Comparison of ENCODE assay signal across 16 cellular contexts in the genomic region with DNA sequence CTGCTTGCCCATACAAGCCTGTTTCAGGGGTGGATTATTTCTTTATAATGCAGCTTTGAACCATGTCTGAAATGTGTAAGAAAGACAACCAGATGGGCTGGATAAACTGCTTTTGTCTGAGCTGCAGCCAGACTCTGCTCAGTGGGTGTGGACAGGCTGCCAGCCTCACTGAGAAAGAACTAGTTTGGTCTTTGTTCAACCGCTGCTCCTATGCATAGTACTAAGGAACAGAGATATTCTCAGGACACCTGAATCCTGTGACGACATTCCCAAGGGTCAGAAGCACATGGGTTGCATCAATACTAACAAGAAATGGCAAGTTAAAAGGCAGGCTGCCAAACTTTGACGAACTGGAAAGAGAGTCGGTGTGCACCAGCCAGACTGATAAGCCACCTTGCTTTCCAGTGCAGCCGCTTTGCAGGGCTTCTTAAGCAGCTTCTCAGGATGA. TPM values are rescaled to one million over a fixed set of nuclear protein-coding genes. Genes with fewer than 3 reads are reported as not detected.
DNase-seq lines count a peak whose midpoint lies in the region; ATAC-seq and TF ChIP-seq lines count a peak whose summit lies in the region.
"Had no signal": no experiment of that assay in that cellular context is flagged by ENCODE, and none has a peak within 500 bp of the region (broad histone marks: within the 10 kb centered on the region; RNA-seq: fewer than 3 reads in every experiment).

No MANE protein-coding gene starts in this region.

- no peak for TF ChIP-seq CTCF in SK-N-SH (IDR thresholded peaks at IDR 0.05)

- H3K9me3 ChIP-seq in SK-N-SH = no peaks in the 10 kb centered on the region
- H3K9me3 ChIP-seq in esophagus (ENCODE audit: control insufficient read depth in 2 of 2, insufficient read depth in 1 of 2, low read depth in 1 of 2, low read length in 1 of 2) = no peaks in the 10 kb centered on the region
- no peaks in the 10 kb centered on the region for H3K9me3 ChIP-seq in mesenchymal stem cell (ENCODE audit: control insufficient read depth, low read length)
- H3K9me3 ChIP-seq: BLaER1, gastroesophageal sphincter had no signal

- H2AFZ ChIP-seq in SK-N-SH (ENCODE audit: low read depth) (no peak overlapping the region), mesenchymal stem cell (ENCODE audit: low read depth, low read length) (no peak overlapping the region)

- no peak overlapping the region for H3K9ac ChIP-seq in SK-N-SH
- peak overlapping the region; percentile 77 for H3K9ac ChIP-seq in mesenchymal stem cell (ENCODE audit: low read length)
- H3K9ac ChIP-seq: BLaER1 had no signal

- H3K79me2 ChIP-seq in SK-N-SH (ENCODE audit: insufficient read depth) = no peaks in the 10 kb centered on the region

- no peak overlapping the region for H3K23ac ChIP-seq in mesenchymal stem cell (ENCODE audit: low read length in 2 of 2)

- DNase-seq in SK-N-SH (no peak), mesenchymal stem cell (no peak), C1 segment of cervical spinal cord (lab: John Stamatoyannopoulos, UW) (no peak), iPS-NIHi7 (ENCODE audit: extremely low spot score) (no peak)
- DNase-seq in activated naive CD4-positive, alpha-beta T cell treated with Interleukin-2 at 50 U/mL for 16 hours = no peak
- DNase-seq: activated CD4-positive, alpha-beta T cell treated with anti-CD3 and anti-CD28 coated beads for 4 hours; GF-D8; MM.1S; stimulated activated CD4-positive, alpha-beta T cell treated with anti-CD3 and anti-CD28 coated beads, Interleukin-1b, Interleukin-23, amount 100 ng/mL, for 48 hours; stimulated activated naive B cell treated with anti-CD40 and anti-IgM and Interleukin-4, amounts not matched to agents 10 μg/mL and 1 μg/mL and 100 μg/mL, for 72 hours had no signal

- H3K4me1 ChIP-seq in SK-N-SH (ENCODE audit: control insufficient read depth in 1 of 2, insufficient read depth in 2 of 2, low read depth in 1 of 2, low read length in 1 of 2) (peaks cover 0 to 16% of the 10 kb centered on the region in 2 experiments; a peak in 2 of 4 replicates), esophagus (ENCODE audit: control insufficient read depth in 2 of 2, insufficient read depth in 2 of 2, low read length in 1 of 2) (peaks cover 0 to 9% of the 10 kb centered on the region in 2 donors), mesenchymal stem cell (ENCODE audit: control insufficient read depth, insufficient read depth, low read depth, low read length) (peaks cover 2% of the 10 kb centered on the region)
- H3K4me1 ChIP-seq: BLaER1 had no signal

- no peak overlapping the region for H3K4me3 ChIP-seq in SK-N-SH (ENCODE audit: low read depth in 2 of 2, low read length in 1 of 2)
- no peak overlapping the region for H3K4me3 ChIP-seq in esophagus (ENCODE audit: low read depth in 1 of 2, low read length in 2 of 2)
- H3K4me3 ChIP-seq in mesenchymal stem cell (ENCODE audit: insufficient read depth in 1 of 2, low read depth in 1 of 2, low read length in 2 of 2) = peak overlapping the region in 1 of 2 experiments; percentile 31
- H3K4me3 ChIP-seq: BLaER1, gastroesophageal sphincter had no signal

- H3K36me3 ChIP-seq in SK-N-SH (replicated peaks in 1 of 2; ENCODE audit: control insufficient read depth in 1 of 2, insufficient read depth in 2 of 2, low read length in 1 of 2) = no peaks in the 10 kb centered on the region
- H3K36me3 ChIP-seq in esophagus (ENCODE audit: control insufficient read depth in 2 of 2, insufficient read depth in 2 of 2, low read length in 1 of 2) = no peaks in the 10 kb centered on the region
- H3K36me3 ChIP-seq in mesenchymal stem cell (ENCODE audit: control insufficient read depth in 1 of 2, insufficient read depth in 2 of 2, low read depth in 1 of 2, low read length in 2 of 2) = no peaks in the 10 kb centered on the region
- H3K36me3 ChIP-seq: BLaER1, gastroesophageal sphincter had no signal

- no peak overlapping the region for H2AK5ac ChIP-seq in mesenchymal stem cell (ENCODE audit: low read length, severe bottlenecking)

- TF ChIP-seq RAD21 in SK-N-SH (IDR thresholded peaks at IDR 0.05; ENCODE audit: low read length) = no peak

- no peak overlapping the region for H2BK12ac ChIP-seq in mesenchymal stem cell (ENCODE audit: low read length in 2 of 2)

- H4K20me1 ChIP-seq in SK-N-SH (ENCODE audit: insufficient read depth) = no peaks in the 10 kb centered on the region
- H4K20me1 ChIP-seq: BLaER1 had no signal

- H3K9me2 ChIP-seq in SK-N-SH = no peaks in the 10 kb centered on the region

- peak in 1 of 2 experiments; percentile 27; a peak in 1 of 4 replicates for TF ChIP-seq EP300 in SK-N-SH (IDR thresholded peaks at IDR 0.05; ENCODE audit: borderline replicate concordance in 1 of 2, low read depth in 1 of 2, low read length in 1 of 2)

- H3F3A ChIP-seq in SK-N-SH (replicated peaks; ENCODE audit: insufficient read depth) = peaks cover 13% of the 10 kb centered on the region

- H4K91ac ChIP-seq in mesenchymal stem cell (ENCODE audit: low read length) = no peak overlapping the region

- no peak overlapping the region for H3K4ac ChIP-seq in mesenchymal stem cell (ENCODE audit: low read depth in 1 of 2, low read length in 2 of 2)

- H2BK120ac ChIP-seq in mesenchymal stem cell (ENCODE audit: low read depth, low read length) = no peak overlapping the region

- H2BK5ac ChIP-seq in mesenchymal stem cell (ENCODE audit: low read depth, low read length, poor library complexity, severe bottlenecking) = no peak overlapping the region

- WGBS in SK-N-SH (ENCODE audit: low lambda C conversion rate) = 26% methylated on average over 5 of the region's 5 CpGs
- 32 to 35% methylated on average over 5 of the region's 5 CpGs for WGBS in esophagus, 2 donors
- WGBS in mesenchymal stem cell = 95% methylated on average over 5 of the region's 5 CpGs

- H3K4me2 ChIP-seq in SK-N-SH (peak overlapping the region; percentile 9; the same call in 1 of the 2 replicates), mesenchymal stem cell (ENCODE audit: low read length, poor library complexity, severe bottlenecking) (no peak overlapping the region)
- H3K4me2 ChIP-seq: BLaER1 had no signal

- peak overlapping the region; percentile 43 to 45; a peak in 2 of 4 replicates for H3K27ac ChIP-seq in SK-N-SH (ENCODE audit: low read depth in 2 of 2, low read length in 1 of 2)
- peak overlapping the region; percentile 89 to 93 for H3K27ac ChIP-seq in esophagus (ENCODE audit: low read depth in 2 of 2, low read length in 1 of 2)
- no peak overlapping the region for H3K27ac ChIP-seq in mesenchymal stem cell (ENCODE audit: low read length, poor library complexity, severe bottlenecking)
- H3K27ac ChIP-seq: BLaER1, gastroesophageal sphincter, HL-60 had no signal

- H4K8ac ChIP-seq in mesenchymal stem cell (ENCODE audit: low read length) = no peak overlapping the region

- no peak overlapping the region for H3K14ac ChIP-seq in mesenchymal stem cell (ENCODE audit: low read length in 2 of 2)

- no peak overlapping the region for H3K18ac ChIP-seq in mesenchymal stem cell (ENCODE audit: low read depth in 1 of 2, low read length in 2 of 2)

- H3K27me3 ChIP-seq in SK-N-SH (ENCODE audit: insufficient read depth) = no peaks in the 10 kb centered on the region
- no peaks in the 10 kb centered on the region for H3K27me3 ChIP-seq in esophagus (ENCODE audit: control insufficient read depth in 1 of 2, insufficient read depth in 2 of 2, low read length in 2 of 2)
- H3K27me3 ChIP-seq in mesenchymal stem cell (ENCODE audit: control insufficient read depth in 1 of 2, insufficient read depth in 1 of 2, low read length in 2 of 2) = no peaks in the 10 kb centered on the region
- H3K27me3 ChIP-seq: BLaER1, gastroesophageal sphincter had no signal

- no peak overlapping the region for H2BK15ac ChIP-seq in mesenchymal stem cell (ENCODE audit: low read depth, poor library complexity, severe bottlenecking)

- peaks cover 17% of the 10 kb centered on the region for H3K79me1 ChIP-seq in mesenchymal stem cell (replicated peaks; ENCODE audit: low read length, poor library complexity, severe bottlenecking)

- CTCF ChIA-PET in SK-N-SH (lab: Yijun Ruan, JAX) = interaction anchor here (6.7 kb wide), 1 partner anchor 20 kb away, joined by 36 read pairs; no protein-coding TSS in a partner anchor

- POLR2A ChIA-PET in SK-N-SH (lab: Yijun Ruan, JAX) = no interaction called here

- ATAC-seq in GM18861 (IDR thresholded peaks at IDR 0.05; ENCODE audit: unreplicated experiment) (peak; percentile 5), GM21367 (IDR thresholded peaks at IDR 0.05; ENCODE audit: unreplicated experiment) (no peak)
- ATAC-seq: gastroesophageal sphincter; stimulated activated naive B cell treated with anti-CD40 and anti-IgM and Interleukin-4, amounts not matched to agents 10 μg/mL and 1 μg/mL and 100 μg/mL, for 72 hours had no signal

TF ChIP-seq in SK-N-SH, 30 proteins besides CTCF, POLR2A, EP300 and RAD21 (continues in another document):
- no peak for TF ChIP-seq SIN3A (IDR thresholded peaks at IDR 0.05; ENCODE audit: borderline replicate concordance, low read depth, low read length)
- TF ChIP-seq, protein P1, sequence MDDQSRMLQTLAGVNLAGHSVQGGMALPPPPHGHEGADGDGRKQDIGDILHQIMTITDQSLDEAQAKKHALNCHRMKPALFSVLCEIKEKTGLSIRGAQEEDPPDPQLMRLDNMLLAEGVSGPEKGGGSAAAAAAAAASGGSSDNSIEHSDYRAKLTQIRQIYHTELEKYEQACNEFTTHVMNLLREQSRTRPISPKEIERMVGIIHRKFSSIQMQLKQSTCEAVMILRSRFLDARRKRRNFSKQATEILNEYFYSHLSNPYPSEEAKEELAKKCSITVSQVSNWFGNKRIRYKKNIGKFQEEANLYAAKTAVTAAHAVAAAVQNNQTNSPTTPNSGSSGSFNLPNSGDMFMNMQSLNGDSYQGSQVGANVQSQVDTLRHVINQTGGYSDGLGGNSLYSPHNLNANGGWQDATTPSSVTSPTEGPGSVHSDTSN (IDR thresholded peaks at IDR 0.05) = peak; percentile 93
- TF ChIP-seq FOSL2 (IDR thresholded peaks at IDR 0.05; ENCODE audit: borderline replicate concordance, low read depth) = no peak
- TF ChIP-seq TEAD4 (IDR thresholded peaks at IDR 0.05; ENCODE audit: borderline replicate concordance, insufficient read depth) = no peak
- TF ChIP-seq SMC3 (IDR thresholded peaks at IDR 0.05; ENCODE audit: low read depth, low read length) = no peak
- TF ChIP-seq MEF2A (IDR thresholded peaks at IDR 0.05; ENCODE audit: borderline replicate concordance, low read depth) = no peak
- no peak for TF ChIP-seq RXRA (IDR thresholded peaks at IDR 0.05; ENCODE audit: borderline replicate concordance, low read depth)

RNA-seq across cellular contexts. Expression of a gene that starts 57.2 kb away (rescaled TPM):
- polyA plus RNA-seq in SK-N-SH (2012; rRNA removed) (6.2 and 7.9 TPM in 2 replicates), esophagus (10 to 100 TPM; 26.0 to 31.9 TPM)
- 5.5 and 5.8 TPM in 2 replicates for polyA plus RNA-seq in SK-N-SH (2012; cell fraction: cytosol; rRNA removed)
- polyA plus RNA-seq in SK-N-SH (2012; cell fraction: nucleus; rRNA removed) = 11.4 and 26.4 TPM in 2 replicates
- polyA plus RNA-seq in mesenchymal stem cell (2013, experiment 1 of 2) = 18.9 TPM
- polyA plus RNA-seq in mesenchymal stem cell (2013, experiment 2 of 2) = 18.3 TPM
